1 cellular context compared by ENCODE assay signal in genomic region chr4:90190510-90190909, GRCh38.
TF ChIP-seq lines count a peak whose summit lies in the region.

No MANE protein-coding gene starts in this region.

TF ChIP-seq in GM23338, 12 proteins besides CTCF, POLR2A, EP300 and RAD21 (continued from another document):
- TF ChIP-seq, protein P1, sequence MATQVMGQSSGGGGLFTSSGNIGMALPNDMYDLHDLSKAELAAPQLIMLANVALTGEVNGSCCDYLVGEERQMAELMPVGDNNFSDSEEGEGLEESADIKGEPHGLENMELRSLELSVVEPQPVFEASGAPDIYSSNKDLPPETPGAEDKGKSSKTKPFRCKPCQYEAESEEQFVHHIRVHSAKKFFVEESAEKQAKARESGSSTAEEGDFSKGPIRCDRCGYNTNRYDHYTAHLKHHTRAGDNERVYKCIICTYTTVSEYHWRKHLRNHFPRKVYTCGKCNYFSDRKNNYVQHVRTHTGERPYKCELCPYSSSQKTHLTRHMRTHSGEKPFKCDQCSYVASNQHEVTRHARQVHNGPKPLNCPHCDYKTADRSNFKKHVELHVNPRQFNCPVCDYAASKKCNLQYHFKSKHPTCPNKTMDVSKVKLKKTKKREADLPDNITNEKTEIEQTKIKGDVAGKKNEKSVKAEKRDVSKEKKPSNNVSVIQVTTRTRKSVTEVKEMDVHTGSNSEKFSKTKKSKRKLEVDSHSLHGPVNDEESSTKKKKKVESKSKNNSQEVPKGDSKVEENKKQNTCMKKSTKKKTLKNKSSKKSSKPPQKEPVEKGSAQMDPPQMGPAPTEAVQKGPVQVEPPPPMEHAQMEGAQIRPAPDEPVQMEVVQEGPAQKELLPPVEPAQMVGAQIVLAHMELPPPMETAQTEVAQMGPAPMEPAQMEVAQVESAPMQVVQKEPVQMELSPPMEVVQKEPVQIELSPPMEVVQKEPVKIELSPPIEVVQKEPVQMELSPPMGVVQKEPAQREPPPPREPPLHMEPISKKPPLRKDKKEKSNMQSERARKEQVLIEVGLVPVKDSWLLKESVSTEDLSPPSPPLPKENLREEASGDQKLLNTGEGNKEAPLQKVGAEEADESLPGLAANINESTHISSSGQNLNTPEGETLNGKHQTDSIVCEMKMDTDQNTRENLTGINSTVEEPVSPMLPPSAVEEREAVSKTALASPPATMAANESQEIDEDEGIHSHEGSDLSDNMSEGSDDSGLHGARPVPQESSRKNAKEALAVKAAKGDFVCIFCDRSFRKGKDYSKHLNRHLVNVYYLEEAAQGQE (IDR thresholded peaks at IDR 0.05; ENCODE audit: unreplicated experiment) = no peak
- TF ChIP-seq POLR2AphosphoS5 (IDR thresholded peaks at IDR 0.05; ENCODE audit: low read depth) = no peak
- TF ChIP-seq CREB1 (CRISPR knock-in tag; IDR thresholded peaks at IDR 0.05; ENCODE audit: low read depth) = no peak
- no peak for TF ChIP-seq ZNF331 (CRISPR knock-in tag; IDR thresholded peaks at IDR 0.05; ENCODE audit: low read depth)
- TF ChIP-seq ZNF114 (CRISPR knock-in tag; IDR thresholded peaks at IDR 0.05) = no peak
